19 cellular contexts compared by ENCODE assay signal in the genomic region with DNA sequence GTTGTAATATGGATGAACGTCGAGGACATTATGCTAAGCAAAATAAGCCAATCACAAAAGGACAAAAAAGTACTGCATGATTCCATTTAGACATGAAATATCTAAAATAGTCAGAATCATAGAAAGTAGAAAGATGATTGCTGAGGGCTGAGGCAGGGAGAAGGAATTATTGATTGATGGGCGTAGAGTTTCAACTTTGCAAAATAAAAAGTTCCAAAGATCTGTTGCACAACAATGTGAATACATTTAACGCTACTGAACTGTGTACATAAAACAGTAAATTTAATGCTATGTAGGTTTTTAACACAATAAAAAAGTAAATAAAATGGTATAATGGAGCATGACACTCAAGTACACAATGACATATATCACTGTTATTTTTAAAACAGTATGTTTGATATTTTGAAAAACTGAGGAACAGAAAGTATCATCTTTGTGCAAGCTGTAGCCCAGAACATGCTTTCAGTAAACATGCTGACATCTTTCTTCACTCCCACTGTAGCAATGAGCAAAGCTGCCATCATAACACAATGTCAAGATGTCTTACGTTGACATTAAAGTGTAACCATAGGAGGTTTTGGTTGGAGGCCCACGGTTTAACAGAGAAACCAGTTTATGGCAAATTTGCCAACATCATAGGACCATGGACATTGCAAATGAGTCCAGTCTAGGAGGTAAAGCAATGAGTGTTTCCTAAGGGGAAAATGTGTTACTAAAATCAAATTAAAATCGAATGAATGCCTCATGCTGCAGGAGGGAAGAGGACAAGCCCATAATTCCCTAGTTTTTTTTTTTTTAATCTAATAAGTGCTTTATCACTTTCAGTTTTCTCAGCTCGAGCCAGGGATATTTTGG.
DNase-seq lines count a peak whose midpoint lies in the region; ATAC-seq and TF ChIP-seq lines count a peak whose summit lies in the region.
"Had no signal": no experiment of that assay in that cellular context is flagged by ENCODE, and none has a peak within 500 bp of the region (broad histone marks: within the 10 kb centered on the region; RNA-seq: fewer than 3 reads in every experiment).

No MANE protein-coding gene starts in this region.

- H3F3A ChIP-seq in GM23248 (ENCODE audit: insufficient read depth), result peaks cover 30% of the 10 kb centered on the region
- H3F3A ChIP-seq in smooth muscle cell (ENCODE audit: low read depth), result no peaks in the 10 kb centered on the region

- H3K36me3 ChIP-seq in GM23248 (ENCODE audit: low read depth) (no peaks in the 10 kb centered on the region), adipocyte (ENCODE audit: control insufficient read depth, insufficient read depth, low read length, severe bottlenecking) (no peaks in the 10 kb centered on the region), smooth muscle cell (ENCODE audit: low read depth) (no peaks in the 10 kb centered on the region), ascending aorta (no peaks in the 10 kb centered on the region)
- H3K36me3 ChIP-seq: BLaER1, Peyer's patch, SJCRH30 had no signal

- H3K79me2 ChIP-seq in GM23248 (ENCODE audit: insufficient read depth) (no peaks in the 10 kb centered on the region), smooth muscle cell (ENCODE audit: low read depth) (no peaks in the 10 kb centered on the region)

- intact Hi-C loops in ascending aorta (cut with DNase I), result no loop called here

- in situ Hi-C loops in GM23248 (cut with MboI), result no loop called here

- ATAC-seq in left lobe of liver (peak; percentile 57), GM21529 (IDR thresholded peaks at IDR 0.05; ENCODE audit: unreplicated experiment) (no peak)

- peak overlapping the region; percentile 67 for H3K27ac ChIP-seq in GM23248
- H3K27ac ChIP-seq in smooth muscle cell (ENCODE audit: low read depth), result no peak overlapping the region
- H3K27ac ChIP-seq in ascending aorta, result peak overlapping the region in 1 of 2 donors; percentile 29
- H3K27ac ChIP-seq: BLaER1, Peyer's patch, SJCRH30 had no signal

- 80 to 82% methylated on average over 8 of the region's 8 CpGs for WGBS in GM23248 (ENCODE audit: low coverage in 1 of 2, low lambda C conversion rate in 2 of 2, missing lambda C conversion rate in 2 of 2), 2 experiments
- 86% methylated on average over 8 of the region's 8 CpGs for WGBS in smooth muscle cell (ENCODE audit: low lambda C conversion rate)

- peaks cover 24% of the 10 kb centered on the region for H3K4me1 ChIP-seq in GM23248 (ENCODE audit: insufficient read depth)
- H3K4me1 ChIP-seq in adipocyte (ENCODE audit: control insufficient read depth, insufficient read depth, low read length), result peaks cover 17% of the 10 kb centered on the region
- peaks cover 13% of the 10 kb centered on the region for H3K4me1 ChIP-seq in smooth muscle cell (ENCODE audit: low read depth)
- no peaks in the 10 kb centered on the region for H3K4me1 ChIP-seq in ascending aorta
- H3K4me1 ChIP-seq: BLaER1, Caco-2, Peyer's patch, SJCRH30 had no signal

- H3K9ac ChIP-seq in GM23248, result no peak overlapping the region
- H3K9ac ChIP-seq in adipocyte (ENCODE audit: low read length), result peak overlapping the region; percentile 50
- H3K9ac ChIP-seq in smooth muscle cell (ENCODE audit: low read depth), result no peak overlapping the region
- H3K9ac ChIP-seq: BLaER1 had no signal

- H2AFZ ChIP-seq in GM23248, result no peak overlapping the region
- no peak overlapping the region for H2AFZ ChIP-seq in smooth muscle cell (ENCODE audit: low read depth)

- H3K4me3 ChIP-seq in GM23248, result peak overlapping the region; percentile 40
- peak overlapping the region; percentile 54 for H3K4me3 ChIP-seq in adipocyte (ENCODE audit: low read length)
- H3K4me3 ChIP-seq in smooth muscle cell, result no peak overlapping the region
- H3K4me3 ChIP-seq in ascending aorta, result no peak overlapping the region
- H3K4me3 ChIP-seq: BLaER1, Peyer's patch, SJCRH30 had no signal

- H4K20me1 ChIP-seq in GM23248 (ENCODE audit: insufficient read depth), result no peaks in the 10 kb centered on the region
- H4K20me1 ChIP-seq in smooth muscle cell (ENCODE audit: low read depth), result no peaks in the 10 kb centered on the region
- H4K20me1 ChIP-seq: BLaER1 had no signal

- no peaks in the 10 kb centered on the region for H3K9me3 ChIP-seq in GM23248 (ENCODE audit: low read depth)
- H3K9me3 ChIP-seq in adipocyte (ENCODE audit: control insufficient read depth, low read length), result no peaks in the 10 kb centered on the region
- H3K9me3 ChIP-seq in smooth muscle cell (replicated peaks; ENCODE audit: low read depth), result no peaks in the 10 kb centered on the region
- no peaks in the 10 kb centered on the region for H3K9me3 ChIP-seq in ascending aorta
- H3K9me3 ChIP-seq: BLaER1, Caco-2, Peyer's patch, SJCRH30 had no signal

- TF ChIP-seq CTCF in smooth muscle cell (IDR thresholded peaks at IDR 0.05; ENCODE audit: borderline replicate concordance, insufficient read depth, poor library complexity, severe bottlenecking), result no peak
- TF ChIP-seq CTCF in GM10266 (IDR thresholded peaks at IDR 0.05; ENCODE audit: control insufficient read depth, insufficient read depth, low read depth, missing control alignments), result no peak
- no peak for TF ChIP-seq CTCF in ascending aorta (IDR thresholded peaks at IDR 0.05)

- peaks cover 5% of the 10 kb centered on the region for H3K9me2 ChIP-seq in GM23248 (ENCODE audit: insufficient read depth)

- H3K27me3 ChIP-seq in GM23248 (replicated peaks; ENCODE audit: insufficient read depth) (no peaks in the 10 kb centered on the region), adipocyte (replicated peaks; ENCODE audit: control insufficient read depth, insufficient read depth, low read length) (no peaks in the 10 kb centered on the region), smooth muscle cell (ENCODE audit: low read depth) (no peaks in the 10 kb centered on the region), ascending aorta (no peaks in the 10 kb centered on the region)
- H3K27me3 ChIP-seq: BLaER1, Peyer's patch, SJCRH30 had no signal

- DNase-seq in GM23248, result no peak
- no peak for DNase-seq in adipocyte (ENCODE audit: low read depth)
- no peak for DNase-seq in left lobe of liver (ENCODE audit: low spot score)
- DNase-seq in smooth muscle cell (lab: John Stamatoyannopoulos, UW; ENCODE audit: unreplicated experiment), result no peak
- DNase-seq in GM10266 (ENCODE audit: extremely low spot score), result no peak
- DNase-seq in ascending aorta (ENCODE audit: low spot score in 2 of 2), result no peak
- DNase-seq: ACHN; Caco-2; CD4-positive, alpha-beta memory T cell; DND-41; GOT3; Karpas-422; NCI-H1417 treated with DMSO at 0.1 percent for 48 hours; NCI-H187; NCI-H526; Peyer's patch; SJCRH30 had no signal

- peak overlapping the region; percentile 54 for H3K4me2 ChIP-seq in GM23248 (ENCODE audit: unreplicated experiment)
- peak overlapping the region; percentile 22 for H3K4me2 ChIP-seq in smooth muscle cell
- H3K4me2 ChIP-seq: BLaER1 had no signal

Comparison
In these comparisons a context has a peak if more than half of its experiments do, and no peak if none do; other contexts are left out.
1. H3K4me3 ChIP-seq: peak in GM23248 (single experiment) and adipocyte (single experiment); none in smooth muscle cell (single experiment) and ascending aorta (0 of 2).